In genomic region chr5:156399323-156399722, GRCh38 we compare ENCODE assay signal across 15 cellular contexts.
DNase-seq lines count a peak whose midpoint lies in the region; ATAC-seq and TF ChIP-seq lines count a peak whose summit lies in the region.
"Had no signal": no experiment of that assay in that cellular context is flagged by ENCODE, and none has a peak within 500 bp of the region (broad histone marks: within the 10 kb centered on the region; RNA-seq: fewer than 3 reads in every experiment).

No MANE protein-coding gene starts in this region.

- no peaks in the 10 kb centered on the region for H3K27me3 ChIP-seq in gastroesophageal sphincter
- no peaks in the 10 kb centered on the region for H3K27me3 ChIP-seq in ovary
- H3K27me3 ChIP-seq: BE2C had no signal

- H3K27ac ChIP-seq in gastroesophageal sphincter (peak overlapping the region; percentile 12 to 39 (median 25)), ovary (no peak overlapping the region)
- H3K27ac ChIP-seq: C4-2B had no signal

- 29 to 50% methylated on average over 2 of the region's 2 CpGs for WGBS in gastroesophageal sphincter (ENCODE audit: low coverage in 1 of 2), 2 donors
- 13 to 23% (median 18%) methylated on average over 2 of the region's 2 CpGs for WGBS in ovary, 3 donors

- no peaks in the 10 kb centered on the region for H3K36me3 ChIP-seq in gastroesophageal sphincter
- no peaks in the 10 kb centered on the region for H3K36me3 ChIP-seq in ovary
- H3K36me3 ChIP-seq: BE2C, HAP-1 had no signal

- TF ChIP-seq EP300 in gastroesophageal sphincter (IDR thresholded peaks at IDR 0.05) (no peak), ovary (IDR thresholded peaks at IDR 0.05) (no peak)

- peaks cover 22 to 68% (median 24%) of the 10 kb centered on the region in 3 donors for H3K4me1 ChIP-seq in gastroesophageal sphincter
- peaks cover 16% of the 10 kb centered on the region for H3K4me1 ChIP-seq in ovary (ENCODE audit: insufficient read depth)
- H3K4me1 ChIP-seq: BE2C, HAP-1 had no signal

- peak; percentile 57 for ATAC-seq in left ventricle myocardium superior
- no peak for ATAC-seq in left cardiac atrium
- no peak for ATAC-seq in gastroesophageal sphincter

- TF ChIP-seq CTCF in gastroesophageal sphincter (IDR thresholded peaks at IDR 0.05) (no peak), ovary (IDR thresholded peaks at IDR 0.05) (no peak)

- TF ChIP-seq POLR2A in gastroesophageal sphincter (IDR thresholded peaks at IDR 0.05): no peak
- no peak for TF ChIP-seq POLR2A in ovary (IDR thresholded peaks at IDR 0.05)

- intact Hi-C loops in left ventricle myocardium superior (cut with micrococcal nuclease) (no loop called here), left cardiac atrium (cut with DNase I) (loop anchor here in 1 of 2 donors (5.0 kb wide), 1 partner anchor 183 kb away; no protein-coding TSS in a partner anchor), ovary (cut with DNase I) (no loop called here)

- DNase-seq in left ventricle myocardium superior: no peak
- no peak for DNase-seq in left cardiac atrium
- peak in 3 of 5 donors; percentile 31 to 45 (median 45) for DNase-seq in ovary
- no peak for DNase-seq in COLO668 (lab: John Stamatoyannopoulos, UW; ENCODE audit: unreplicated experiment)
- DNase-seq in NCI-H2029 treated with DMSO at 0.1 percent for 48 hours (lab: John Stamatoyannopoulos, UW): no peak
- no peak for DNase-seq in activated CD8-positive, alpha-beta memory T cell treated with anti-CD3 and anti-CD28 coated beads for 24 hours
- DNase-seq: BE2C; CD4-positive, alpha-beta memory T cell; COR-L47; DMS153; DMS79 treated with DMSO at 0.1 percent for 48 hours; EL had no signal

- H3K4me3 ChIP-seq in gastroesophageal sphincter (no peak overlapping the region), ovary (no peak overlapping the region)
- H3K4me3 ChIP-seq: HAP-1 had no signal

- H3K9me3 ChIP-seq in gastroesophageal sphincter (no peaks in the 10 kb centered on the region), ovary (no peaks in the 10 kb centered on the region)
- H3K9me3 ChIP-seq: BE2C, HAP-1 had no signal

Comparison
In these comparisons a context has a peak if more than half of its experiments do, and no peak if none do; other contexts are left out.
1. DNase-seq: peak in ovary (3 of 5); none in left ventricle myocardium superior (single experiment), left cardiac atrium (single experiment), COLO668 (single experiment), NCI-H2029 treated with DMSO at 0.1 percent for 48 hours (single experiment) and activated CD8-positive, alpha-beta memory T cell treated with anti-CD3 and anti-CD28 coated beads for 24 hours (single experiment).
2. H3K27ac ChIP-seq: peak in gastroesophageal sphincter (4 of 4); none in ovary (0 of 2).